In genomic region chr2:114862234-114862633, GRCh38 we compare ENCODE assay signal across 18 cellular contexts.
"Had no signal": no experiment of that assay in that cellular context is flagged by ENCODE, and none has a peak within 500 bp of the region (broad histone marks: within the 10 kb centered on the region; RNA-seq: fewer than 3 reads in every experiment).

No MANE protein-coding gene starts in this region.

- DNase-seq: dermis blood vessel endothelial cell; dorsolateral prefrontal cortex; effector CD4-positive, alpha-beta T cell; effector memory CD4-positive, alpha-beta T cell; foreskin keratinocyte; heart left ventricle; hypothalamus; immature natural killer cell; left cardiac atrium; left lung; left ventricle myocardium superior; lower lobe of right lung; mesenchymal stem cell; midbrain; mucosa of descending colon; naive B cell; naive thymus-derived CD8-positive, alpha-beta T cell had no signal

- H3K27ac Mint-ChIP-seq: immature natural killer cell; naive B cell; naive thymus-derived CD8-positive, alpha-beta T cell had no signal

- H3K27me3 Mint-ChIP-seq: naive B cell; naive thymus-derived CD8-positive, alpha-beta T cell had no signal

- H3K4me3 Mint-ChIP-seq: immature natural killer cell; naive B cell; naive thymus-derived CD8-positive, alpha-beta T cell had no signal

- H3K4me1 Mint-ChIP-seq: immature natural killer cell; naive B cell; naive thymus-derived CD8-positive, alpha-beta T cell had no signal

- H3K36me3 Mint-ChIP-seq: immature natural killer cell; naive B cell; naive thymus-derived CD8-positive, alpha-beta T cell had no signal

- ATAC-seq: foreskin keratinocyte; gastroesophageal sphincter; heart left ventricle; left cardiac atrium; left lung; left ventricle myocardium superior; lower lobe of right lung; mucosa of descending colon; naive thymus-derived CD8-positive, alpha-beta T cell had no signal
